16 cellular contexts compared by ENCODE assay signal in the genomic region with DNA sequence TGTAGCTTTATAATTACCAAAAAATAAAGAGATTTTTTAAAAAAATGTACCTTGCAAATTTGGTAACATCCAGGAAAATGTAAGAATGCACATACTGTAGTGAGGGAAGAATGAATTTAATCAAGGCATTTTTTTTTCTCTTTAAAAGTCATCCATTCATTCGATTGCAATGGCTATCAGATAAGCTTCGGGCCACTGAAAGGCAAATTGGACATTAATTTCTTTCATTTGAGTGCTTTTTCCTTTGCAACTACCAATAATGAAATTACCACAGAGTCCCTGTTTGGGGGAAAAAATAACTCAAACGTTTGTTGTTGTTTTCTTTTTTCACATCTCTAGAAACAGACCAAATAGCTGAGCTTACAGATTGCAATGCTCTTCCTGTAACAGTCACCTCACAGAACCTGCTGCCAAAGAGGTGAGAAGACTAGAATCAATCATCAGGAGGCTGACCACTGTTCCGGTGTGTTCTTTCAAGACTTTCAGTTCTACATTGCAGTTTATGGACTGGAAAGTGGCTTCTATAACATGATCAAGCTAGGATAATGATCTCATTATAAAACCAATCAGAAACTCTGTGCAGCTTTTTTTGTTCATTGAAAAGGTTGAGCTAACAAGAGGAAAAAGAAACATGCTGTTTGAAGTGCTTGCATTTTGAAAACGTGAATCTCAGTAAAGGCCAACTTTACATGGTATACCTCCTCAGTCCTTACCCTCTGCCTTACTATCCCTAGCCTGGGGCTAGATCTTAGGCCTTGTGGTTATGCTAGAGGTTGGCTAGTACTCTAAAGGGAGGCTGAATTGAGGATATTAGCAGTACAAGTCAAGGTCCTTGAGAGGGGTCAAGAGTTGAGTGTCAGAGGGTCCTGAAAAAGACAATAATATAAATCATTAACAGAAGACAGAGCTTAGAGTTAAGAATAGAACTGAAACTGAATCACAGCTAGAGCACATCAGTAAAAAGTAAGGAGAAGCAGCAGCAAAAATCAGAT.
DNase-seq lines count a peak whose midpoint lies in the region; ATAC-seq and TF ChIP-seq lines count a peak whose summit lies in the region.
"Had no signal": no experiment of that assay in that cellular context is flagged by ENCODE, and none has a peak within 500 bp of the region (broad histone marks: within the 10 kb centered on the region; RNA-seq: fewer than 3 reads in every experiment).

No MANE protein-coding gene starts in this region.

- no peaks in the 10 kb centered on the region for H3K27me3 ChIP-seq in mesendoderm (ENCODE audit: insufficient read depth, low read length, poor library complexity)

- H3K4me3 Mint-ChIP-seq in MCF 10A (ENCODE audit: unreplicated experiment), result no peak overlapping the region

- no peak overlapping the region for H3K56ac ChIP-seq in mesendoderm (ENCODE audit: low read length)

- BruUV-seq in MCF 10A (replicated peaks; lab: Mats Ljungman, UMichigan), result no TSS peak

- no peak overlapping the region for H3K27ac ChIP-seq in mesendoderm (ENCODE audit: low read depth, low read length)
- H3K27ac ChIP-seq: RWPE1 had no signal

- no peak overlapping the region for H2BK120ac ChIP-seq in mesendoderm (ENCODE audit: low read depth, low read length)

- intact Hi-C loops in MCF 10A (cut with micrococcal nuclease), result no loop called here

- no peak overlapping the region for H3K4me3 ChIP-seq in mesendoderm (ENCODE audit: low read length)
- H3K4me3 ChIP-seq: K562 had no signal

- TF ChIP-seq CTCF in MCF 10A (IDR thresholded peaks at IDR 0.05; ENCODE audit: unreplicated experiment), result no peak

- no peaks in the 10 kb centered on the region for H3K36me3 ChIP-seq in mesendoderm (ENCODE audit: control insufficient read depth, insufficient read depth, low read length)

- H3K27ac Mint-ChIP-seq in MCF 10A (ENCODE audit: low read depth, unreplicated experiment), result no peak overlapping the region
- H3K27ac Mint-ChIP-seq: activated T-helper 2 cell treated with anti-CD3 and anti-CD28 coated beads, Interferon-gamma antibody, Interleukin-2, Interleukin-4, amounts not matched to agents 10 μg/mL and 5 μg/mL and 100 μg/mL, durations not matched to agents 14 hours and 24 hours and 36 hours had no signal

- H4K5ac ChIP-seq in mesendoderm (ENCODE audit: low read length), result no peak overlapping the region

- ATAC-seq in GM18498 (IDR thresholded peaks at IDR 0.05; ENCODE audit: unreplicated experiment) (peak; percentile 93), GM19463 (IDR thresholded peaks at IDR 0.05; ENCODE audit: unreplicated experiment) (peak; percentile 87), HG02885 (IDR thresholded peaks at IDR 0.05; ENCODE audit: poor library complexity, unreplicated experiment) (peak; percentile 81), HG03565 (IDR thresholded peaks at IDR 0.05; ENCODE audit: unreplicated experiment) (peak; percentile 87)
- ATAC-seq: K562 had no signal

- H2BK5ac ChIP-seq in mesendoderm (ENCODE audit: low read length), result no peak overlapping the region

- no peaks in the 10 kb centered on the region for H3K79me2 ChIP-seq in mesendoderm (ENCODE audit: control insufficient read depth, insufficient read depth, low read length)

- H3K4me1 ChIP-seq in mesendoderm (ENCODE audit: control insufficient read depth, low read depth, low read length), result peaks cover 12% of the 10 kb centered on the region

- no peaks in the 10 kb centered on the region for H3K79me1 ChIP-seq in mesendoderm (ENCODE audit: low read length)

- H3K18ac ChIP-seq in mesendoderm (ENCODE audit: low read length), result no peak overlapping the region

- no CpG with 5 or more reads among the region's 5 CpGs for WGBS in mesendoderm (ENCODE audit: extremely low coverage, insufficient coverage, low lambda C conversion rate)

- H4K8ac ChIP-seq in mesendoderm (ENCODE audit: low read depth, low read length), result no peak overlapping the region

- H2BK15ac ChIP-seq in mesendoderm (replicated peaks; ENCODE audit: low read depth), result no peak overlapping the region

- no peak overlapping the region for H3K4me2 ChIP-seq in mesendoderm (ENCODE audit: low read length)

- H3K36me3 Mint-ChIP-seq in MCF 10A (ENCODE audit: insufficient read depth, unreplicated experiment), result peaks cover 6% of the 10 kb centered on the region

- DNase-seq in mesendoderm (no peak), cortex of kidney (lab: John Stamatoyannopoulos, UW) (no peak), MCF 10A (ENCODE audit: unreplicated experiment) (no peak), NCI-H524 (lab: John Stamatoyannopoulos, UW) (no peak)
- DNase-seq: activated CD4-positive, CD25-positive, alpha-beta regulatory T cell; cerebellar nuclear complex; DMS79 treated with DMSO at 0.1 percent for 48 hours; GOT3; NCI-H2107 had no signal

- H3K4me1 Mint-ChIP-seq in MCF 10A (ENCODE audit: insufficient read depth, unreplicated experiment), result no peaks in the 10 kb centered on the region

- no peak overlapping the region for H3K23ac ChIP-seq in mesendoderm (ENCODE audit: low read length)

- H3K9ac ChIP-seq in mesendoderm (ENCODE audit: low read length), result no peak overlapping the region

- H2AK5ac ChIP-seq in mesendoderm (ENCODE audit: low read length), result no peak overlapping the region

- no peaks in the 10 kb centered on the region for H3K27me3 Mint-ChIP-seq in MCF 10A (ENCODE audit: insufficient read depth, unreplicated experiment)

- no peak overlapping the region for H3K4ac ChIP-seq in mesendoderm (ENCODE audit: low read depth, low read length)

- CTCF ChIA-PET in MCF 10A (lab: Yijun Ruan, JAX), result interaction anchor here (0.9 to 1.7 kb wide), 2 partner anchors 10 to 110 kb away, joined by 3 to 4 read pairs; no protein-coding TSS in a partner anchor

- no peaks in the 10 kb centered on the region for H3K9me3 Mint-ChIP-seq in MCF 10A (ENCODE audit: unreplicated experiment)

- POLR2A ChIA-PET in MCF 10A (lab: Yijun Ruan, JAX), result interaction anchor here (0.7 kb wide), 1 partner anchor 14 kb away, joined by 3 read pairs; no protein-coding TSS in a partner anchor
